ENCODE assay signal across 8 cellular contexts in genomic region chr10:79826496-79827215, GRCh38. TPM values are rescaled to one million over a fixed set of nuclear protein-coding genes. Genes with fewer than 3 reads are reported as not detected.
DNase-seq lines count a peak whose midpoint lies in the region; ATAC-seq and TF ChIP-seq lines count a peak whose summit lies in the region.
"Not testable (repeated sequence)": the region's sequence is repeated elsewhere in the genome, so short reads cannot be mapped to it uniquely, and the experiment has no call there.

A gene with protein sequence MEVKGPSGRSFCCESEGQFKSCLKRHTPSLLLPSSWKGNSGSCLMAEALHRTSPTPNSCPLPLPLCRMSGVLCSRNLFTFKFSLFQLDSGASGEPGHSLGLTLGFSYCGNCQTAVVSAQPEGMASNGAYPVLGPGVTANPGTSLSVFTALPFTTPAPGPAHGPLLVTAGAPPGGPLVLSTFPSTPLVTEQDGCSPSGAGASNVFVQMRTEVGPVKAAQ (N-terminal part only) (plus strand): TSS chr10:79826739. CDS start chr10:79841741, 15,002 bp downstream.

- H3K36me3 ChIP-seq in GM23248 (ENCODE audit: low read depth): not testable (repeated sequence)

- H3K36me3 Mint-ChIP-seq in nephron progenitor cell (ENCODE audit: low read depth): not testable (repeated sequence)
- H3K36me3 Mint-ChIP-seq in stimulated activated effector memory CD8-positive, alpha-beta T cell treated with anti-CD3 and anti-CD28 coated beads, Interleukin-12 subunit alpha, Interleukin-12 subunit beta, amount 100 ng/mL, for 72 hours: peaks cover 30% of the 10 kb centered on the region

- peak within 1 kb of the TSS; percentile 89 for H3K27ac ChIP-seq in GM23248

- not testable (repeated sequence) for H3K9me2 ChIP-seq in GM23248 (ENCODE audit: insufficient read depth)

- H4K20me1 ChIP-seq in GM23248 (ENCODE audit: insufficient read depth): not testable (repeated sequence)

- ATAC-seq in stimulated activated effector memory CD8-positive, alpha-beta T cell treated with anti-CD3 and anti-CD28 coated beads, Interleukin-12 subunit alpha, Interleukin-12 subunit beta, amount 100 ng/mL, for 72 hours: peak; percentile 96

- H3K4me1 Mint-ChIP-seq in nephron progenitor cell: peaks cover 22% of the 10 kb centered on the region
- peaks cover 13% of the 10 kb centered on the region for H3K4me1 Mint-ChIP-seq in stimulated activated effector memory CD8-positive, alpha-beta T cell treated with anti-CD3 and anti-CD28 coated beads, Interleukin-12 subunit alpha, Interleukin-12 subunit beta, amount 100 ng/mL, for 72 hours

- H2AFZ ChIP-seq in GM23248: peak within 1 kb of the TSS; percentile 81

- 1 to 2% methylated on average over 29 of the region's 78 CpGs for WGBS in GM23248 (ENCODE audit: low coverage in 1 of 2, low lambda C conversion rate in 2 of 2, missing lambda C conversion rate in 2 of 2), 2 experiments

- TF ChIP-seq CTCF in fibroblast of villous mesenchyme (IDR thresholded peaks at IDR 0.05; ENCODE audit: insufficient read depth, low read depth, low read length); nephron progenitor cell (IDR thresholded peaks at IDR 0.05): not testable (repeated sequence)

- peak within 1 kb of the TSS; percentile 83 for H3K4me2 ChIP-seq in GM23248 (ENCODE audit: unreplicated experiment)

- not testable (repeated sequence) for TF ChIP-seq EP300 in Ishikawa (IDR thresholded peaks at IDR 0.05; ENCODE audit: borderline replicate concordance)

- H3K9me3 ChIP-seq in GM23248 (ENCODE audit: low read depth): not testable (repeated sequence)

- H3K79me2 ChIP-seq in GM23248 (ENCODE audit: insufficient read depth): peaks cover 68% of the 10 kb centered on the region

- not testable (repeated sequence) for TF ChIP-seq RAD21 in Ishikawa (IDR thresholded peaks at IDR 0.05; ENCODE audit: low read depth)

- H3F3A ChIP-seq in GM23248 (ENCODE audit: insufficient read depth): not testable (repeated sequence)

- DNase-seq in Daoy (ENCODE audit: low read depth) (peak; percentile 77), GM23248 (peak; percentile 84), activated gamma-delta T cell treated with Interleukin-2 at 50 U/mL for 16 hours (peak; percentile 67), fibroblast of villous mesenchyme (ENCODE audit: low read depth) (peak; percentile 73), nephron progenitor cell (peak; percentile 72)
- DNase-seq in stimulated activated effector memory CD8-positive, alpha-beta T cell treated with anti-CD3 and anti-CD28 coated beads, Interleukin-12 subunit alpha, Interleukin-12 subunit beta, amount 100 ng/mL, for 72 hours (ENCODE audit: low spot score in 2 of 2): peak; percentile 63 to 86

- in situ Hi-C loops in GM23248 (cut with MboI): not testable (repeated sequence)

- not testable (repeated sequence) for H3K27me3 ChIP-seq in GM23248 (replicated peaks; ENCODE audit: insufficient read depth)

- H3K4me3 ChIP-seq in GM23248 (peak within 1 kb of the TSS; percentile 70), fibroblast of villous mesenchyme (ENCODE audit: low read depth, low read length) (peak within 1 kb of the TSS; percentile 62)

- TF ChIP-seq POLR2A in Raji (IDR thresholded peaks at IDR 0.05; ENCODE audit: insufficient read depth, low read depth, low read length): 0 out of 2 replicates have a peak, but pooled peaks have one; percentile 43

- peak within 1 kb of the TSS; percentile 92 for H3K27ac Mint-ChIP-seq in nephron progenitor cell
- H3K27ac Mint-ChIP-seq in stimulated activated effector memory CD8-positive, alpha-beta T cell treated with anti-CD3 and anti-CD28 coated beads, Interleukin-12 subunit alpha, Interleukin-12 subunit beta, amount 100 ng/mL, for 72 hours: peak within 1 kb of the TSS; percentile 96

- not testable (repeated sequence) for H3K9me3 Mint-ChIP-seq in nephron progenitor cell; stimulated activated effector memory CD8-positive, alpha-beta T cell treated with anti-CD3 and anti-CD28 coated beads, Interleukin-12 subunit alpha, Interleukin-12 subunit beta, amount 100 ng/mL, for 72 hours

- peak within 1 kb of the TSS; percentile 94 for H3K9ac ChIP-seq in GM23248

- H3K4me3 Mint-ChIP-seq in nephron progenitor cell: peak within 1 kb of the TSS; percentile 91
- peak within 1 kb of the TSS; percentile 90 for H3K4me3 Mint-ChIP-seq in stimulated activated effector memory CD8-positive, alpha-beta T cell treated with anti-CD3 and anti-CD28 coated beads, Interleukin-12 subunit alpha, Interleukin-12 subunit beta, amount 100 ng/mL, for 72 hours

- H3K4me1 ChIP-seq in GM23248 (ENCODE audit: insufficient read depth): peaks cover 14% of the 10 kb centered on the region

- H3K27me3 Mint-ChIP-seq in nephron progenitor cell (ENCODE audit: low read depth, poor library complexity): not testable (repeated sequence)

TF ChIP-seq in Ishikawa, 13 proteins besides CTCF, POLR2A, EP300 and RAD21:
- TF ChIP-seq, protein P1, sequence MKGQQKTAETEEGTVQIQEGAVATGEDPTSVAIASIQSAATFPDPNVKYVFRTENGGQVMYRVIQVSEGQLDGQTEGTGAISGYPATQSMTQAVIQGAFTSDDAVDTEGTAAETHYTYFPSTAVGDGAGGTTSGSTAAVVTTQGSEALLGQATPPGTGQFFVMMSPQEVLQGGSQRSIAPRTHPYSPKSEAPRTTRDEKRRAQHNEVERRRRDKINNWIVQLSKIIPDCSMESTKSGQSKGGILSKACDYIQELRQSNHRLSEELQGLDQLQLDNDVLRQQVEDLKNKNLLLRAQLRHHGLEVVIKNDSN (IDR thresholded peaks at IDR 0.05): peak; percentile 82
- TF ChIP-seq TAF1 (IDR thresholded peaks at IDR 0.05; ENCODE audit: low read depth) (peak; percentile 30; the same call in 1 of the 2 replicates), ZBTB7A (IDR thresholded peaks at IDR 0.05; ENCODE audit: low read depth) (0 out of 2 replicates have a peak, but pooled peaks have one; percentile 64)

RNA-seq across cellular contexts. Expression of the gene that starts here (rescaled TPM):
- total RNA-seq in Daoy (2014; rRNA removed; shearing (Covaris generic)): under 0.01 TPM in 1 of 2 replicates, not detected in the other
- total RNA-seq in GM23248 (2014; rRNA removed; shearing (Covaris generic)): not detected in 2 replicates
- not detected in 2 replicates for polyA plus RNA-seq in GM23248 (2016; fragmentation: Nextera tagmentation; extraction: Ambion mirVana)
- under 0.01 TPM in 1 of 2 replicates, not detected in the other for total RNA-seq in fibroblast of villous mesenchyme

Comparison
In these comparisons a context has a peak if more than half of its experiments do, and no peak if none do; other contexts are left out.
1. Peak in every context shown above with its lines: DNase-seq, ATAC-seq, H3K4me3 ChIP-seq and H3K27ac ChIP-seq.
2. Peak in DNase-seq in Daoy; RNA of the gene not detected or under 1 TPM.
3. Peak in DNase-seq, H3K4me3 ChIP-seq, H3K27ac ChIP-seq, H3K9ac ChIP-seq and H3K4me2 ChIP-seq in GM23248; RNA of the gene not detected or under 1 TPM.
4. Peak in DNase-seq and H3K4me3 ChIP-seq in fibroblast of villous mesenchyme; RNA of the gene not detected or under 1 TPM.